Comparison of ENCODE assay signal across 8 cellular contexts in genomic region chr2:161237397-161238263, GRCh38.
DNase-seq lines count a peak whose midpoint lies in the region; ATAC-seq and TF ChIP-seq lines count a peak whose summit lies in the region.

No MANE protein-coding gene starts in this region.

- TF ChIP-seq CTCF in AG04450 (IDR thresholded peaks at IDR 0.05; ENCODE audit: low read depth, low read length) (no peak), omental fat pad (IDR thresholded peaks at IDR 0.05) (no peak)

- H3K4me3 ChIP-seq in AG04450 (ENCODE audit: low read depth, low read length) = peak overlapping the region; percentile 69

- no peaks in the 10 kb centered on the region for H3K27me3 ChIP-seq in AG04450 (ENCODE audit: control insufficient read depth, insufficient read depth, low read length)

- CTCF ChIA-PET in AG04450 (lab: Charles Lee) = interaction anchor here (0.6 to 1.5 kb wide), 7 partner anchors 12 to 280 kb away, joined by 4 to 16 read pairs (median 5); no protein-coding TSS in a partner anchor

- H3K27ac Mint-ChIP-seq in activated naive CD4-positive, alpha-beta T cell treated with anti-CD3 and anti-CD28 coated beads, Interleukin-2, amount 50 U/mL, for 24 hours = peak overlapping the region; percentile 91

- H3K9me3 ChIP-seq in AG04450 (ENCODE audit: control insufficient read depth, insufficient read depth, low read length) = no peaks in the 10 kb centered on the region

- intact Hi-C loops in head of caudate nucleus (cut with DNase I) = no loop called here

- POLR2A ChIA-PET in AG04450 (lab: Yijun Ruan, JAX) = no interaction called here

- H3K27me3 Mint-ChIP-seq in activated naive CD4-positive, alpha-beta T cell treated with anti-CD3 and anti-CD28 coated beads, Interleukin-2, amount 50 U/mL, for 24 hours = no peaks in the 10 kb centered on the region

- ATAC-seq in GM18868 (IDR thresholded peaks at IDR 0.05; ENCODE audit: unreplicated experiment) (peak; percentile 53), HG03139 (IDR thresholded peaks at IDR 0.05; ENCODE audit: unreplicated experiment) (peak; percentile 47), omental fat pad (ENCODE audit: low FRiP score) (peak; percentile 50)

- DNase-seq in AG04450 (ENCODE audit: low read depth, low spot score) (no peak), RPMI7951 (ENCODE audit: low read depth) (peak; percentile 39), head of caudate nucleus (peak; percentile 59 to 93 (median 82)), omental fat pad (ENCODE audit: low spot score) (peak; percentile 32), NOMO-1 (lab: John Stamatoyannopoulos, UW; ENCODE audit: unreplicated experiment in 2 of 2) (no peak)

- peak overlapping the region; percentile 95 for H3K4me3 Mint-ChIP-seq in activated naive CD4-positive, alpha-beta T cell treated with anti-CD3 and anti-CD28 coated beads, Interleukin-2, amount 50 U/mL, for 24 hours

- no peak overlapping the region for H3K27ac ChIP-seq in AG04450 (ENCODE audit: low read depth, low read length)

- H3K4me1 Mint-ChIP-seq in activated naive CD4-positive, alpha-beta T cell treated with anti-CD3 and anti-CD28 coated beads, Interleukin-2, amount 50 U/mL, for 24 hours = peaks cover 45% of the 10 kb centered on the region

- peaks cover 2% of the 10 kb centered on the region for H3K36me3 Mint-ChIP-seq in activated naive CD4-positive, alpha-beta T cell treated with anti-CD3 and anti-CD28 coated beads, Interleukin-2, amount 50 U/mL, for 24 hours

- H3K9me3 Mint-ChIP-seq in activated naive CD4-positive, alpha-beta T cell treated with anti-CD3 and anti-CD28 coated beads, Interleukin-2, amount 50 U/mL, for 24 hours = no peaks in the 10 kb centered on the region

Comparison
In these comparisons a context has a peak if more than half of its experiments do, and no peak if none do; other contexts are left out.
1. DNase-seq: peak in RPMI7951 (single experiment), head of caudate nucleus (42 of 42) and omental fat pad (single experiment); none in AG04450 (single experiment) and NOMO-1 (0 of 2).
2. Peak in every context shown above with its lines, with median percentiles within 50 percentile points of each other: ATAC-seq.